16 cellular contexts compared by ENCODE assay signal in genomic region chr20:33477386-33478234, GRCh38. TPM values are rescaled to one million over a fixed set of nuclear protein-coding genes. Genes with fewer than 3 reads are reported as not detected.
A peak's percentile ranks its signal among the peaks of the same experiment; 100 is the strongest.
DNase-seq lines count a peak whose midpoint lies in the region; ATAC-seq, FAIRE-seq and TF ChIP-seq lines count a peak whose summit lies in the region.
"Had no signal": no experiment of that assay in that cellular context is flagged by ENCODE, and none has a peak within 500 bp of the region (broad histone marks: within the 10 kb centered on the region; RNA-seq: fewer than 3 reads in every experiment).

No MANE protein-coding gene starts in this region.

- no peak overlapping the region for H3K56ac ChIP-seq in H1 (replicated peaks; ENCODE audit: insufficient read length, low read depth, low read length)

- no peaks in the 10 kb centered on the region for H3K36me3 Mint-ChIP-seq in HFFc6 (ENCODE audit: low read depth)

- peaks cover 14% of the 10 kb centered on the region for H3K27me3 Mint-ChIP-seq in HFFc6 (ENCODE audit: insufficient read depth)

- no peak overlapping the region for H3K14ac ChIP-seq in H1 (ENCODE audit: insufficient read length)

- H3K23ac ChIP-seq in H1 (ENCODE audit: insufficient read length): no peak overlapping the region

- peak overlapping the region; percentile 16; the same call in 1 of the 2 replicates for H2AK5ac ChIP-seq in H1 (ENCODE audit: low read depth, low read length)

- H3K36me3 ChIP-seq in heart right ventricle: no peaks in the 10 kb centered on the region
- H3K36me3 ChIP-seq in H1 (ENCODE audit: control insufficient read depth in 2 of 4, insufficient read depth in 4 of 4, low read length in 3 of 4): no peaks in the 10 kb centered on the region
- H3K36me3 ChIP-seq: pancreas, thoracic aorta had no signal

- H4K8ac ChIP-seq in H1 (ENCODE audit: extremely low read depth, insufficient read depth, low read length): no peak overlapping the region

- H3K4me2 ChIP-seq in H1 (ENCODE audit: insufficient read depth in 1 of 2, low read depth in 2 of 2, low read length in 2 of 2): peak overlapping the region in 1 of 2 experiments; percentile 24; a peak in 1 of 4 replicates

- H3K18ac ChIP-seq in H1 (ENCODE audit: extremely low read depth, low read length): peak overlapping the region; percentile 1; the same call in 1 of the 2 replicates

- no peaks in the 10 kb centered on the region for H3K4me1 Mint-ChIP-seq in HFFc6 (ENCODE audit: low read depth)

- no peak overlapping the region for H3K9ac ChIP-seq in H1 (replicated peaks in 1 of 4; ENCODE audit: extremely low read depth in 1 of 4, low read depth in 3 of 4, low read length in 3 of 4)

- no peaks in the 10 kb centered on the region for H3K79me2 ChIP-seq in H1 (ENCODE audit: control insufficient read depth in 1 of 2, insufficient read depth in 2 of 2, low read length in 2 of 2)

- peak overlapping the region; percentile 45 for H4K91ac ChIP-seq in H1 (replicated peaks; ENCODE audit: insufficient read length, low read length)

- FAIRE-seq in H1 (lab: Jason Lieb, UNC): no peak
- FAIRE-seq: pancreas had no signal

- H3K27ac Mint-ChIP-seq in HFFc6: no peak overlapping the region

- TF ChIP-seq CTCF in heart right ventricle (IDR thresholded peaks at IDR 0.05) (no peak), H1 (IDR thresholded peaks at IDR 0.05; ENCODE audit: control extremely low read depth in 1 of 3, insufficient read depth in 1 of 3, low read depth in 1 of 3, low read length in 3 of 3) (no peak), HFFc6 (IDR thresholded peaks at IDR 0.05) (no peak)

- peaks cover 0 to 6% (median 0%) of the 10 kb centered on the region in 9 donors for H3K4me1 ChIP-seq in heart right ventricle
- H3K4me1 ChIP-seq in H1 (replicated peaks in 1 of 4; ENCODE audit: control insufficient read depth in 3 of 4, insufficient read depth in 4 of 4, low read length in 3 of 4): peaks cover 3 to 18% (median 10%) of the 10 kb centered on the region in 4 experiments
- H3K4me1 ChIP-seq: pancreas had no signal

- no peak overlapping the region for H2AFZ ChIP-seq in H1 (ENCODE audit: low read length)

- CTCF ChIA-PET in H1 (lab: Charles Lee; ENCODE audit: partially characterized antibody): interaction anchor here (0.7 to 1.6 kb wide), 4 partner anchors 8 to 177 kb away, joined by 3 to 5 read pairs (median 4); no protein-coding TSS in a partner anchor

- peak overlapping the region; percentile 73; the same call in 1 of the 2 replicates for H2BK5ac ChIP-seq in H1 (ENCODE audit: low read depth, low read length)

- no peaks in the 10 kb centered on the region for H3K23me2 ChIP-seq in H1 (ENCODE audit: low read depth, low read length)

- peak; percentile 31 for DNase-seq in cardiac septum (ENCODE audit: low spot score)
- no peak for DNase-seq in heart right ventricle
- DNase-seq in NCI-H345 treated with DMSO at 0.1 percent for 48 hours (lab: John Stamatoyannopoulos, UW; ENCODE audit: unreplicated experiment): peak; percentile 99
- no peak for DNase-seq in H1 (ENCODE audit: low read depth in 1 of 2, low spot score in 2 of 2)
- DNase-seq in HFFc6: no peak
- DNase-seq: 8988T; activated T-cell treated with anti-CD3 and anti-CD28 coated beads, Interleukin-2, amount 50 U/mL, for 4 hours; amniotic stem cell; cortex of kidney; pancreas; stimulated activated CD4-positive, alpha-beta T cell treated with anti-CD3 and anti-CD28 coated beads, Interleukin-12 subunit alpha, Interleukin-12 subunit beta, amount 100 ng/mL, for 4 hours had no signal

- no peak overlapping the region for H4K5ac ChIP-seq in H1 (ENCODE audit: insufficient read length, low read depth, low read length)

- H3K27me3 ChIP-seq in heart right ventricle: no peaks in the 10 kb centered on the region
- H3K27me3 ChIP-seq in H1 (replicated peaks in 1 of 4; ENCODE audit: control insufficient read depth in 3 of 4, extremely low read depth in 1 of 4, insufficient read depth in 3 of 4, low read length in 3 of 4): no peaks in the 10 kb centered on the region
- H3K27me3 ChIP-seq: pancreas had no signal

- TF ChIP-seq RAD21 in H1 (IDR thresholded peaks at IDR 0.05 in 1 of 2, conservative IDR thresholded peaks at IDR 0.05 in 1 of 2; ENCODE audit: low read depth in 2 of 2, low read length in 2 of 2): no peak

- H3K79me1 ChIP-seq in H1 (ENCODE audit: low read depth, low read length): no peaks in the 10 kb centered on the region

- POLR2A ChIA-PET in H1 (lab: Charles Lee; ENCODE audit: partially characterized antibody): interaction anchor here (1.1 to 1.9 kb wide), 3 partner anchors 8 to 91 kb away, joined by 3 to 7 read pairs (median 4); partner anchors contain the start of gene CBFA2T2

- TF ChIP-seq POLR2A in H1 (IDR thresholded peaks at IDR 0.05; ENCODE audit: control extremely low read depth in 1 of 2, low read depth in 2 of 2, low read length in 2 of 2): no peak

- no peak overlapping the region; the same call in 1 of the 2 replicates for H2BK12ac ChIP-seq in H1 (ENCODE audit: low read depth, low read length)

- H2BK15ac ChIP-seq in H1 (ENCODE audit: low read length): peak overlapping the region; percentile 65; the same call in 1 of the 2 replicates

- no peak for TF ChIP-seq EP300 in H1 (IDR thresholded peaks at IDR 0.05; ENCODE audit: borderline replicate concordance in 1 of 2, low read depth in 2 of 2, low read length in 2 of 2)

- ATAC-seq in heart right ventricle: no peak
- ATAC-seq in HG02678 (IDR thresholded peaks at IDR 0.05; ENCODE audit: unreplicated experiment): no peak
- no peak for ATAC-seq in GM21526 (IDR thresholded peaks at IDR 0.05; ENCODE audit: low FRiP score, unreplicated experiment)
- ATAC-seq in GM18870 (IDR thresholded peaks at IDR 0.05; ENCODE audit: unreplicated experiment): no peak
- ATAC-seq: activated CD4-positive, CD25-positive, alpha-beta regulatory T cell treated with anti-CD3 and anti-CD28 coated beads, Interleukin-2, amount 50 U/mL, for 24 hours; activated T-cell treated with anti-CD3 and anti-CD28 coated beads, Interleukin-2, amount 50 U/mL, for 4 hours had no signal

- no peak overlapping the region for H2BK120ac ChIP-seq in H1 (replicated peaks; ENCODE audit: low read depth, low read length)

- no peaks in the 10 kb centered on the region for H4K20me1 ChIP-seq in H1 (replicated peaks in 1 of 2; ENCODE audit: control insufficient read depth in 1 of 2, insufficient read depth in 2 of 2, low read length in 2 of 2)

- intact Hi-C loops in cardiac septum (cut with DNase I): no loop called here
- intact Hi-C loops in heart right ventricle (cut with DNase I): no loop called here

- H3K27ac ChIP-seq in heart right ventricle (no peak overlapping the region), H1 (ENCODE audit: low read depth, low read length) (no peak overlapping the region)
- H3K27ac ChIP-seq: pancreas, thoracic aorta had no signal

- H3K4me3 ChIP-seq in heart right ventricle: no peak overlapping the region
- no peak overlapping the region for H3K4me3 ChIP-seq in H1 (ENCODE audit: extremely low read depth in 1 of 4, insufficient read depth in 2 of 4, low read depth in 3 of 4, low read length in 4 of 4)
- H3K4me3 ChIP-seq: pancreas, thoracic aorta had no signal

- H3K9me3 Mint-ChIP-seq in HFFc6: no peaks in the 10 kb centered on the region
- H3K9me3 Mint-ChIP-seq: activated T-cell treated with anti-CD3 and anti-CD28 coated beads, Interleukin-2, amount 50 U/mL, for 4 hours had no signal

- no peak overlapping the region for H3K4me3 Mint-ChIP-seq in HFFc6
- H3K4me3 Mint-ChIP-seq: activated T-cell treated with anti-CD3 and anti-CD28 coated beads, Interleukin-2, amount 50 U/mL, for 4 hours had no signal

- no peak overlapping the region for H3K4ac ChIP-seq in H1 (replicated peaks; ENCODE audit: insufficient read length, low read depth, low read length)

- 84 to 86% methylated on average over 7 of the region's 7 CpGs for WGBS in heart right ventricle, 2 donors
- WGBS in H1 (ENCODE audit: extremely low coverage in 1 of 2, insufficient coverage in 1 of 2, insufficient read length in 1 of 2, insufficient replicate concordance in 2 of 2, low coverage in 1 of 2, low lambda C conversion rate in 2 of 2, missing lambda C conversion rate in 1 of 2), 2 experiments: 83% methylated on average over 7 of the region's 7 CpGs; no CpG with 5 or more reads in 1 of the 2 experiments

- H2BK20ac ChIP-seq in H1 (ENCODE audit: low read length): peak overlapping the region; percentile 95

- H3K9me3 ChIP-seq in heart right ventricle: no peaks in the 10 kb centered on the region
- no peaks in the 10 kb centered on the region for H3K9me3 ChIP-seq in H1 (ENCODE audit: insufficient read depth in 2 of 2, low read depth in 1 of 2, low read length in 1 of 2)
- H3K9me3 ChIP-seq: pancreas, thoracic aorta had no signal

TF ChIP-seq in H1, 55 proteins besides CTCF, POLR2A, EP300 and RAD21 (continues in another document):
- no peak for TF ChIP-seq TEAD4 (IDR thresholded peaks at IDR 0.05; ENCODE audit: low read depth, low read length)

RNA-seq across cellular contexts. Expression of gene CBFA2T2, which starts 12.3 kb away (rescaled TPM):
- total RNA-seq in cardiac septum: 11.2 TPM
- 10 to 100 TPM in 8 of 10 donors, 1 to 10 TPM in 2; 8.5 to 13.3 (median 11.5) TPM for total RNA-seq in heart right ventricle
- polyA plus RNA-seq in heart right ventricle: 1 to 10 TPM; 3.5 to 8.0 TPM
- total RNA-seq in H1 (2021; fragmentation: NEBNext Ultra II Directional; extraction: Animal tissue kit (Norgen Biotek cat#: 25700)): 11.0 and 12.9 TPM in 2 replicates
- 11.6 and 17.1 TPM in 2 replicates for polyA plus RNA-seq in H1 (2011; rRNA removed)
- 13.3 TPM for polyA plus RNA-seq in H1 (2011; cell fraction: cytosol; rRNA removed)
- polyA plus RNA-seq in H1 (2011; cell fraction: nucleus; rRNA removed): 23.5 TPM
- 6.5 to 9.4 TPM (median 8.2 TPM) in 4 replicates for polyA plus RNA-seq in H1 (2012, experiment 1 of 2)
- polyA plus RNA-seq in H1 (2012, experiment 2 of 2): 2.8 TPM
- 5.6 TPM for polyA plus RNA-seq in H1 (2013, experiment 1 of 2)
- polyA plus RNA-seq in H1 (2013, experiment 2 of 2): 5.6 TPM
- 16.8 and 20.4 TPM in 2 replicates for polyA minus RNA-seq in H1 (2011; rRNA and poly(A)+ RNA removed)
- polyA minus RNA-seq in H1 (2011; cell fraction: cytosol; rRNA and poly(A)+ RNA removed): 7.9 TPM
- 8.4 TPM for polyA minus RNA-seq in H1 (2011; cell fraction: nucleus; rRNA and poly(A)+ RNA removed)
- 1 to 10 TPM; 7.0 to 9.1 (median 8.0) TPM for total RNA-seq in HFFc6 (2021; fragmentation: NEBNext Ultra II Directional; extraction: Animal tissue kit (Norgen Biotek cat#: 25700))

RNA-seq across cellular contexts. Expression of gene SNTA1, which starts 34.0 kb away (rescaled TPM):
- 167 TPM for total RNA-seq in cardiac septum
- 100 to 1,000 TPM; 137 to 219 (median 150) TPM for total RNA-seq in heart right ventricle
- 100 to 1,000 TPM in 1 of 2 donors, 10 to 100 TPM in 1; 83.7 to 207 TPM for polyA plus RNA-seq in heart right ventricle
- total RNA-seq in H1 (2021; fragmentation: NEBNext Ultra II Directional; extraction: Animal tissue kit (Norgen Biotek cat#: 25700)): 4.5 and 5.5 TPM in 2 replicates
- polyA plus RNA-seq in H1 (2011; rRNA removed): 8.0 and 9.0 TPM in 2 replicates
- polyA plus RNA-seq in H1 (2011; cell fraction: cytosol; rRNA removed): 7.7 TPM
- polyA plus RNA-seq in H1 (2011; cell fraction: nucleus; rRNA removed): 7.2 TPM
- polyA plus RNA-seq in H1 (2012, experiment 1 of 2): 4.7 to 7.4 TPM (median 6.1 TPM) in 4 replicates
- 6.7 TPM for polyA plus RNA-seq in H1 (2012, experiment 2 of 2)
- 2.6 TPM for polyA plus RNA-seq in H1 (2013, experiment 1 of 2)
- 2.9 TPM for polyA plus RNA-seq in H1 (2013, experiment 2 of 2)
- 3.4 and 4.5 TPM in 2 replicates for polyA minus RNA-seq in H1 (2011; rRNA and poly(A)+ RNA removed)
- polyA minus RNA-seq in H1 (2011; cell fraction: cytosol; rRNA and poly(A)+ RNA removed): 3.1 TPM
- polyA minus RNA-seq in H1 (2011; cell fraction: nucleus; rRNA and poly(A)+ RNA removed): 1.6 TPM
- total RNA-seq in HFFc6 (2021; fragmentation: NEBNext Ultra II Directional; extraction: Animal tissue kit (Norgen Biotek cat#: 25700)): 10 to 100 TPM; 13.9 to 22.2 (median 20.9) TPM

Comparison
In these comparisons a context has a peak if more than half of its experiments do, and no peak if none do; other contexts are left out.
1. DNase-seq: peak in cardiac septum (single experiment) and NCI-H345 treated with DMSO at 0.1 percent for 48 hours (single experiment); none in heart right ventricle (0 of 2), H1 (0 of 2) and HFFc6 (single experiment).